19 cellular contexts compared by ENCODE assay signal in the genomic region with DNA sequence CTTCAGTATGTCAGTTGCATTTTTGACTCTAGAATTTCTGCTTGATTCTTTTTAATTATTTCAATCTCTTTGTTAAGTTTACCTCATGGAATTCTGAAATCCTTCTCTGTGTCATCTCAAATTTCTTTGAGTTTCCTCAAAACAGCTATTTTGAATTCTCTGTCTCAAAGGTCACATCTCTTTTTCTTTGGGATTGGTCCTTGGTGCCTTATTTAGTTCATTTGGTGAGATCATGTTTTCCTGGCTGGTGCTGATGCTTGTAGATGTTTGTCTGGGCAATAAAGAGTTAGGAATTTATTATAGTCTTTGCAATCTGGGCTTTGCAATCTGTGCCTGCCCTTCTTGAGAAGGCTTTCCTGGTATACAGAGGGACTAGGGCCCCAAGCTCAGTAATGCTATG. TPM values are rescaled to one million over a fixed set of nuclear protein-coding genes. Genes with fewer than 3 reads are reported as not detected.
A peak's percentile ranks its signal among the peaks of the same experiment; 100 is the strongest.
DNase-seq lines count a peak whose midpoint lies in the region; ATAC-seq and TF ChIP-seq lines count a peak whose summit lies in the region.
"Had no signal": no experiment of that assay in that cellular context is flagged by ENCODE, and none has a peak within 500 bp of the region (broad histone marks: within the 10 kb centered on the region; RNA-seq: fewer than 3 reads in every experiment).

No MANE protein-coding gene starts in this region.

- H3K4me3 Mint-ChIP-seq in activated T-helper 17 cell treated with anti-CD3 and anti-CD28 coated beads, Interleukin-2, amount 50 U/mL, for 72 hours: no peak overlapping the region
- H3K4me3 Mint-ChIP-seq: CD4-positive, alpha-beta memory T cell had no signal

- H3K4me1 Mint-ChIP-seq in activated T-helper 17 cell treated with anti-CD3 and anti-CD28 coated beads, Interleukin-2, amount 50 U/mL, for 72 hours: no peaks in the 10 kb centered on the region
- H3K4me1 Mint-ChIP-seq: CD4-positive, alpha-beta memory T cell had no signal

- TF ChIP-seq CTCF in AG09319 (IDR thresholded peaks at IDR 0.05; ENCODE audit: low read depth, low read length): no peak

- no peaks in the 10 kb centered on the region for H3K27me3 Mint-ChIP-seq in activated T-helper 17 cell treated with anti-CD3 and anti-CD28 coated beads, Interleukin-2, amount 50 U/mL, for 72 hours
- H3K27me3 Mint-ChIP-seq: CD4-positive, alpha-beta memory T cell had no signal

- H3K9me3 Mint-ChIP-seq in activated T-helper 17 cell treated with anti-CD3 and anti-CD28 coated beads, Interleukin-2, amount 50 U/mL, for 72 hours: peaks cover 10% of the 10 kb centered on the region

- H3K27ac Mint-ChIP-seq in activated T-helper 17 cell treated with anti-CD3 and anti-CD28 coated beads, Interleukin-2, amount 50 U/mL, for 72 hours: no peak overlapping the region
- H3K27ac Mint-ChIP-seq: CD4-positive, alpha-beta memory T cell had no signal

- DNase-seq in AG09319 (ENCODE audit: extremely low read depth, low read depth) (peak; percentile 20), GM04503 (ENCODE audit: low read depth) (peak; percentile 39), dedifferentiated amniotic fluid mesenchymal stem cell (ENCODE audit: extremely low spot score) (peak; percentile 48), fibroblast of peridontal ligament (ENCODE audit: extremely low read depth) (peak; percentile 66), G401 (ENCODE audit: low spot score) (no peak)
- DNase-seq in stimulated activated CD4-positive, alpha-beta T cell treated with anti-CD3 and anti-CD28 coated beads, Interleukin-4, amount 100 ng/mL, for 1 hour: no peak
- DNase-seq: 8988T; ACHN; C1 segment of cervical spinal cord; Caco-2; CD4-positive, alpha-beta memory T cell; DMS153; DND-41; EL; GF-D8; GOT3 had no signal

- in situ Hi-C loops in G401 (cut with HindIII; ENCODE audit: low sequenced_read_pairs): no loop called here

- H3K36me3 Mint-ChIP-seq in activated T-helper 17 cell treated with anti-CD3 and anti-CD28 coated beads, Interleukin-2, amount 50 U/mL, for 72 hours (ENCODE audit: low read depth): peaks cover 7% of the 10 kb centered on the region

- ATAC-seq in activated T-helper 17 cell treated with anti-CD3 and anti-CD28 coated beads, Interleukin-2, amount 50 U/mL, for 72 hours (replicated peaks): no peak
- no peak for ATAC-seq in HG03520 (IDR thresholded peaks at IDR 0.05; ENCODE audit: unreplicated experiment)
- ATAC-seq: A549 had no signal

RNA-seq across cellular contexts. Expression of gene KBTBD7, which starts 18.5 kb away (rescaled TPM):
- 1 to 10 TPM; 4.7 to 5.8 TPM for total RNA-seq in activated T-helper 17 cell treated with anti-CD3 and anti-CD28 coated beads, Interleukin-2, amount 50 U/mL, for 72 hours
- 7.5 and 7.9 TPM in 2 replicates for total RNA-seq in G401 (2014; rRNA removed; shearing (Covaris generic))

RNA-seq across cellular contexts. Expression of gene MTRF1, which starts 50.5 kb away (rescaled TPM):
- total RNA-seq in activated T-helper 17 cell treated with anti-CD3 and anti-CD28 coated beads, Interleukin-2, amount 50 U/mL, for 72 hours: 10 to 100 TPM; 32.5 to 39.4 TPM
- total RNA-seq in G401 (2014; rRNA removed; shearing (Covaris generic)): 8.2 and 14.4 TPM in 2 replicates

Comparison
In these comparisons a context has a peak if more than half of its experiments do, and no peak if none do; other contexts are left out.
1. DNase-seq: peak in AG09319 (single experiment), GM04503 (single experiment), dedifferentiated amniotic fluid mesenchymal stem cell (single experiment) and fibroblast of peridontal ligament (single experiment); none in G401 (single experiment) and stimulated activated CD4-positive, alpha-beta T cell treated with anti-CD3 and anti-CD28 coated beads, Interleukin-4, amount 100 ng/mL, for 1 hour (single experiment).